ENCODE assay signal across 11 cellular contexts in the genomic region with DNA sequence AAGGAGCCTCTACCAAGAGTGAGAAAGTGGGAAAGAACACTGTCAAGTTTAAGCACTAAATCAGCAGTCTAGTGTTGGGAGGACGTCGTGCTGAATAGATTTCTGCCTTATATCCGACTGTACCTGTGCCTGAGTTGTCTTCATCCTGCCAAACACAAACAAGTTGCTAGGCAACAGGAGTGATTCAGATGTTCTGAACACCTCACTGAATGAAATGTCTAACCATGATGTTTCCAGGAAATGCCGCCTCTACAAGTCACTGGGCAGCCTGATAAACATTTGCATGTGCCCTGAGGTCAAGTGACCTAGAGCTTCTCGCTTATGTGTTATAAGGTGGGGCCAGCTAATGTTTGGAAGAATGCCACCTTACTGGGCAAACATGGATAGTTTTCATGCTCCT. TPM values are rescaled to one million over a fixed set of nuclear protein-coding genes. Genes with fewer than 3 reads are reported as not detected.
DNase-seq lines count a peak whose midpoint lies in the region; ATAC-seq, FAIRE-seq and TF ChIP-seq lines count a peak whose summit lies in the region.
"Had no signal": no experiment of that assay in that cellular context is flagged by ENCODE, and none has a peak within 500 bp of the region (broad histone marks: within the 10 kb centered on the region; RNA-seq: fewer than 3 reads in every experiment).

No MANE protein-coding gene starts in this region.

- ATAC-seq in GM18520 (IDR thresholded peaks at IDR 0.05; ENCODE audit: unreplicated experiment) (peak; percentile 90), HG03342 (IDR thresholded peaks at IDR 0.05; ENCODE audit: unreplicated experiment) (no peak), HG02588 (IDR thresholded peaks at IDR 0.05; ENCODE audit: unreplicated experiment) (no peak)

- peak; percentile 98 for FAIRE-seq in bronchial epithelial cell (lab: Jason Lieb, UNC)

- no peaks in the 10 kb centered on the region for H3K9me2 ChIP-seq in Karpas-422 (replicated peaks; ENCODE audit: insufficient read depth, low read length)

- TF ChIP-seq CTCF in bronchial epithelial cell (IDR thresholded peaks at IDR 0.05; ENCODE audit: insufficient read depth, low read length, severe bottlenecking), result no peak
- no peak for TF ChIP-seq CTCF in vagina (IDR thresholded peaks at IDR 0.05)

- no peak overlapping the region for H3K4ac ChIP-seq in mesendoderm (ENCODE audit: low read depth, low read length)

- no peak overlapping the region for H3K18ac ChIP-seq in mesendoderm (ENCODE audit: low read length)

- no peaks in the 10 kb centered on the region for H3K79me1 ChIP-seq in mesendoderm (ENCODE audit: low read length)

- no peak overlapping the region for H2AK5ac ChIP-seq in mesendoderm (ENCODE audit: low read length)

- H3K9me3 ChIP-seq in Karpas-422 (ENCODE audit: low read length) (no peaks in the 10 kb centered on the region), vagina (no peaks in the 10 kb centered on the region)
- H3K9me3 ChIP-seq: tibial artery had no signal

- H3K23ac ChIP-seq in mesendoderm (ENCODE audit: low read length), result no peak overlapping the region

- no peak for TF ChIP-seq POLR2A in vagina (IDR thresholded peaks at IDR 0.05)

- H2BK120ac ChIP-seq in mesendoderm (ENCODE audit: low read depth, low read length), result no peak overlapping the region

- H3K4me3 ChIP-seq in bronchial epithelial cell (ENCODE audit: low read depth, low read length) (no peak overlapping the region), mesendoderm (ENCODE audit: low read length) (no peak overlapping the region), Karpas-422 (ENCODE audit: low read length) (no peak overlapping the region), vagina (no peak overlapping the region)
- H3K4me3 ChIP-seq: tibial artery had no signal

- intact Hi-C loops in vagina (cut with DNase I), result no loop called here

- H3K27ac ChIP-seq in mesendoderm (ENCODE audit: low read depth, low read length) (no peak overlapping the region), Karpas-422 (ENCODE audit: low read length) (no peak overlapping the region), vagina (no peak overlapping the region)
- H3K27ac ChIP-seq: tibial artery had no signal

- no CpG with 5 or more reads among the region's 5 CpGs for WGBS in mesendoderm (ENCODE audit: extremely low coverage, insufficient coverage, low lambda C conversion rate)

- peak; percentile 23 for DNase-seq in NCI-H2029 treated with DMSO at 0.1 percent for 48 hours (lab: John Stamatoyannopoulos, UW)
- DNase-seq in bronchial epithelial cell (ENCODE audit: low read depth), result peak; percentile 100
- DNase-seq in mesendoderm, result peak; percentile 46
- no peak for DNase-seq in Karpas-422
- no peak for DNase-seq in vagina (ENCODE audit: extremely low spot score in 2 of 2)
- DNase-seq: NCI-H1694, nephron progenitor cell had no signal

- no peak overlapping the region for H4K5ac ChIP-seq in mesendoderm (ENCODE audit: low read length)

- H3K4me1 ChIP-seq in mesendoderm (ENCODE audit: control insufficient read depth, low read depth, low read length), result no peaks in the 10 kb centered on the region
- no peaks in the 10 kb centered on the region for H3K4me1 ChIP-seq in Karpas-422 (ENCODE audit: low read length)
- H3K4me1 ChIP-seq in vagina, result no peaks in the 10 kb centered on the region

- H3K79me2 ChIP-seq in mesendoderm (ENCODE audit: control insufficient read depth, insufficient read depth, low read length) (no peaks in the 10 kb centered on the region), Karpas-422 (ENCODE audit: low read length) (no peaks in the 10 kb centered on the region)

- H3K56ac ChIP-seq in mesendoderm (ENCODE audit: low read length), result no peak overlapping the region

- H2AFZ ChIP-seq in Karpas-422 (ENCODE audit: low read length), result no peak overlapping the region

- no peak overlapping the region for H2BK15ac ChIP-seq in mesendoderm (replicated peaks; ENCODE audit: low read depth)

- H3K4me2 ChIP-seq in mesendoderm (ENCODE audit: low read length), result no peak overlapping the region
- H3K4me2 ChIP-seq in Karpas-422 (ENCODE audit: low read depth, low read length, poor library complexity, severe bottlenecking), result no peak overlapping the region

- no peaks in the 10 kb centered on the region for H3K27me3 ChIP-seq in bronchial epithelial cell (ENCODE audit: control insufficient read depth, insufficient read depth, low read length)
- H3K27me3 ChIP-seq in mesendoderm (ENCODE audit: insufficient read depth, low read length, poor library complexity), result no peaks in the 10 kb centered on the region
- no peaks in the 10 kb centered on the region for H3K27me3 ChIP-seq in Karpas-422 (ENCODE audit: low read length)
- no peaks in the 10 kb centered on the region for H3K27me3 ChIP-seq in vagina
- H3K27me3 ChIP-seq: tibial artery had no signal

- H3K36me3 ChIP-seq in bronchial epithelial cell (ENCODE audit: control insufficient read depth, insufficient read depth, low read length), result peaks cover 4% of the 10 kb centered on the region
- H3K36me3 ChIP-seq in mesendoderm (ENCODE audit: control insufficient read depth, insufficient read depth, low read length), result no peaks in the 10 kb centered on the region
- H3K36me3 ChIP-seq in Karpas-422 (ENCODE audit: insufficient read depth, low read length), result no peaks in the 10 kb centered on the region
- peaks cover 0 to 8% of the 10 kb centered on the region in 2 donors for H3K36me3 ChIP-seq in vagina

- H4K8ac ChIP-seq in mesendoderm (ENCODE audit: low read depth, low read length), result no peak overlapping the region

- H3K9ac ChIP-seq in mesendoderm (ENCODE audit: low read length) (no peak overlapping the region), Karpas-422 (ENCODE audit: low read length) (no peak overlapping the region)

- H4K20me1 ChIP-seq in Karpas-422 (ENCODE audit: insufficient read depth, low read depth, low read length), result no peaks in the 10 kb centered on the region; the same call in 1 of the 2 replicates

- H2BK5ac ChIP-seq in mesendoderm (ENCODE audit: low read length), result no peak overlapping the region

RNA-seq across cellular contexts. Expression of a gene that starts 37.9 kb away (rescaled TPM):
- total RNA-seq in bronchial epithelial cell (95.0 and 103 TPM in 2 replicates), vagina (66.5 TPM)
- polyA plus RNA-seq in mesendoderm (2013, experiment 1 of 2), result 0.28 TPM
- 0.24 TPM for polyA plus RNA-seq in mesendoderm (2013, experiment 2 of 2)
- total RNA-seq in Karpas-422 (2014; rRNA removed; shearing (Covaris generic); ENCODE audit: low replicate concordance), result not detected in 2 replicates

Comparison
In these comparisons a context has a peak if more than half of its experiments do, and no peak if none do; other contexts are left out.
1. DNase-seq: peak in NCI-H2029 treated with DMSO at 0.1 percent for 48 hours (single experiment), bronchial epithelial cell (single experiment) and mesendoderm (single experiment); none in Karpas-422 (single experiment) and vagina (0 of 2).
2. RNA of a gene that starts 37.9 kb away (total RNA-seq): 95.0 to 103 TPM in bronchial epithelial cell and 66.5 TPM in vagina (single experiment); not detected in Karpas-422; every median in the first group is over 10 times any median in the second.